In the genomic region with DNA sequence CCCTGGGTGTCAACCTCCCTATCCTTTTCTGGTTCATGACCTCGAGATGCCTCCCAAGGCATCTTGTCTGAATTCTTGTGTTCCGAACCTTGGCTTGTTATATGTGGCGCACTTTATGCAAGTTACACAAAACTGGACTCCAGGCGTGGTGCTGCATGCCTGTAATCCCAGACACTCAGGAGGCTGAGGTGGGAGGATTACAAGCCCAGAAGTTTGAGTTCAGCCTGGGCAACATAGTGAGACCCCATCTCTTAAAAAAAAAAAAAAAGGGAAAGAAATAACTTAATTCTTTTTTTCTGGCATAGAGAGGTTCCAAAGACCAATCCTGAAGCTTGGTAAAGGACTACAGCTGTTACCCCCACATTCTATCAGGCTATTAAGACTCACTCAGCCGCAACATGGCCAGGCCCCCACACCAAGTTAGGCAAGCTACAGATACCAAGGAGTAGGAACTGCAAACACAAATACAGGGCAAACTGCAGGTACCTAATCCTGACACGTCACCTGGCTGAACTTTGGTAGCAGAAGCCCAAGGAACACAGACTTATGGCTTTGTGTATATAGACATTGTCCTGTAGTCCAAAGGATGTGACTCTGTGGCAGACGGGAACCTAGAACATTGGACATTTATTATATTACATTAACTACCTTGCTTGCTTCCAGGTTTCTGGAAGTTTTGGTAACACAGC, we compare ENCODE assay signal across 8 cellular contexts. TPM values are rescaled to one million over a fixed set of nuclear protein-coding genes. Genes with fewer than 3 reads are reported as not detected.
DNase-seq lines count a peak whose midpoint lies in the region; ATAC-seq, FAIRE-seq and TF ChIP-seq lines count a peak whose summit lies in the region.

No MANE protein-coding gene starts in this region.

- H3K79me2 ChIP-seq in HCT116 (ENCODE audit: insufficient read depth, low read length): peaks cover 52% of the 10 kb centered on the region

- TF ChIP-seq POLR2A in HCT116 (IDR thresholded peaks at IDR 0.05; ENCODE audit: borderline replicate concordance, extremely low read depth, insufficient read depth, insufficient read length): no peak

- TF ChIP-seq CTCF in HCT116 (IDR thresholded peaks at IDR 0.05 in 2 of 3, conservative IDR thresholded peaks at IDR 0.05 in 1 of 3; ENCODE audit: borderline replicate concordance in 1 of 3, insufficient read depth in 1 of 3, low read depth in 2 of 3, low read length in 2 of 3) (no peak), D721Med (IDR thresholded peaks at IDR 0.05; ENCODE audit: insufficient read depth, missing control alignments) (no peak)

- H3K27me3 Mint-ChIP-seq in activated CD4-positive, alpha-beta memory T cell treated with anti-CD3 and anti-CD28 coated beads for 36 hours: no peaks in the 10 kb centered on the region

- POLR2A ChIA-PET in HCT116 (lab: Charles Lee): interaction anchor here (0.9 kb wide), 1 partner anchor 27 kb away, joined by 3 read pairs; no protein-coding TSS in a partner anchor
- POLR2A ChIA-PET in activated CD4-positive, alpha-beta memory T cell treated with anti-CD3 and anti-CD28 coated beads for 36 hours (lab: Charles Lee): interaction anchor here (1.9 kb wide), 1 partner anchor 13 kb away, joined by 5 read pairs; no protein-coding TSS in a partner anchor

- peaks cover 22% of the 10 kb centered on the region for H3K4me1 Mint-ChIP-seq in activated CD4-positive, alpha-beta memory T cell treated with anti-CD3 and anti-CD28 coated beads for 36 hours (ENCODE audit: low read depth)

- TF ChIP-seq RAD21 in HCT116 (IDR thresholded peaks at IDR 0.05; ENCODE audit: low read depth): no peak

- CTCF ChIA-PET in HCT116 (lab: Charles Lee): interaction anchor here (2.6 to 5.7 kb wide), 2 partner anchors 12 to 27 kb away, joined by 10 to 30 read pairs; no protein-coding TSS in a partner anchor
- CTCF ChIA-PET in activated CD4-positive, alpha-beta memory T cell treated with anti-CD3 and anti-CD28 coated beads for 36 hours (lab: Charles Lee): interaction anchor here (0.6 to 3.5 kb wide), 7 partner anchors 12 to 191 kb away, joined by 3 to 46 read pairs (median 3); no protein-coding TSS in a partner anchor

- RAD21 ChIA-PET in HCT116 (lab: Charles Lee; ENCODE audit: low non-redundant PET in 1 of 2, low total read pairs in 2 of 2, uncharacterized antibody in 2 of 2, unreplicated experiment in 2 of 2): interaction anchor here in 1 of 2 experiments (0.6 kb wide), 1 partner anchor 47 kb away, joined by 3 read pairs; no protein-coding TSS in a partner anchor

- H3K4me3 Mint-ChIP-seq in activated CD4-positive, alpha-beta memory T cell treated with anti-CD3 and anti-CD28 coated beads for 36 hours: peak overlapping the region; percentile 97

- no peak for FAIRE-seq in D721Med (lab: Jason Lieb, UNC)

- H3K27me3 ChIP-seq in HCT116 (ENCODE audit: insufficient read depth, low read length) (no peaks in the 10 kb centered on the region), skeletal muscle tissue (ENCODE audit: control insufficient read depth in 3 of 3, insufficient read depth in 3 of 3, low read length in 3 of 3) (no peaks in the 10 kb centered on the region)

- no peaks in the 10 kb centered on the region for H3K9me2 ChIP-seq in HCT116 (ENCODE audit: insufficient read depth)

- peak overlapping the region; percentile 98 for H3K9ac ChIP-seq in HCT116 (ENCODE audit: low read length)
- peak overlapping the region; percentile 88 to 91 (median 88) for H3K9ac ChIP-seq in skeletal muscle tissue (ENCODE audit: low read depth in 1 of 3, low read length in 3 of 3)

- H2AFZ ChIP-seq in HCT116 (ENCODE audit: low read depth, low read length, poor library complexity, severe bottlenecking): no peak overlapping the region

- peak overlapping the region; percentile 90 for H3K4me2 ChIP-seq in HCT116 (ENCODE audit: low read length)

- H3K27ac ChIP-seq in HCT116 (ENCODE audit: low read depth, low read length) (peak overlapping the region; percentile 90; the same call in 1 of the 2 replicates), skeletal muscle tissue (ENCODE audit: low read depth, low read length) (peak overlapping the region; percentile 96)

- no peak for ATAC-seq in HCT116
- no peak for ATAC-seq in HG02642 (IDR thresholded peaks at IDR 0.05; ENCODE audit: poor library complexity, unreplicated experiment)

- H3K36me3 ChIP-seq in HCT116 (ENCODE audit: control insufficient read depth in 1 of 2, insufficient read depth in 2 of 2, low read length in 2 of 2): peaks cover 16 to 26% of the 10 kb centered on the region in 2 experiments
- peaks cover 25 to 28% (median 25%) of the 10 kb centered on the region in 3 donors for H3K36me3 ChIP-seq in skeletal muscle tissue (ENCODE audit: control insufficient read depth in 3 of 3, insufficient read depth in 3 of 3, low read length in 3 of 3)

- peaks cover 6% of the 10 kb centered on the region for H3K36me3 Mint-ChIP-seq in activated CD4-positive, alpha-beta memory T cell treated with anti-CD3 and anti-CD28 coated beads for 36 hours

- H3K9me3 ChIP-seq in HCT116 (ENCODE audit: control insufficient read depth in 1 of 2, insufficient read depth in 1 of 2, low read depth in 1 of 2, low read length in 2 of 2): no peaks in the 10 kb centered on the region
- H3K9me3 ChIP-seq in skeletal muscle tissue (ENCODE audit: control insufficient read depth in 3 of 3, low read length in 3 of 3): no peaks in the 10 kb centered on the region

- intact Hi-C loops in HCT116 (cut with micrococcal nuclease): no loop called here
- intact Hi-C loops in activated CD4-positive, alpha-beta memory T cell treated with anti-CD3 and anti-CD28 coated beads for 36 hours (cut with micrococcal nuclease): loop anchor here (1.0 to 10.0 kb wide), 3 partner anchors 27 to 192 kb away; a partner anchor contains a TSS

- DNase-seq in HCT116 (ENCODE audit: low read depth, low spot score) (no peak), COLO668 (lab: John Stamatoyannopoulos, UW; ENCODE audit: unreplicated experiment) (no peak), NCI-H1436 treated with DMSO at 0.1 percent for 48 hours (lab: John Stamatoyannopoulos, UW) (no peak), D721Med (ENCODE audit: insufficient read length, low spot score) (no peak)
- DNase-seq in activated CD4-positive, alpha-beta memory T cell treated with anti-CD3 and anti-CD28 coated beads for 36 hours: no peak

- BruUV-seq in HCT116 (replicated peaks; lab: Mats Ljungman, UMichigan): no TSS peak

- H3K4me1 ChIP-seq in HCT116 (ENCODE audit: control insufficient read depth in 1 of 2, insufficient read depth in 2 of 2, low read length in 2 of 2) (peaks cover 19 to 45% of the 10 kb centered on the region in 2 experiments), skeletal muscle tissue (ENCODE audit: control insufficient read depth in 3 of 3, insufficient read depth in 3 of 3, low read length in 3 of 3) (peaks cover 19 to 48% (median 25%) of the 10 kb centered on the region in 3 donors)

- no peaks in the 10 kb centered on the region for H3K9me3 Mint-ChIP-seq in activated CD4-positive, alpha-beta memory T cell treated with anti-CD3 and anti-CD28 coated beads for 36 hours

- H3K4me3 ChIP-seq in HCT116 (replicated peaks in 1 of 2; ENCODE audit: low read depth in 1 of 2, low read length in 2 of 2): peak overlapping the region; percentile 97 to 98
- H3K4me3 ChIP-seq in iPS-11a (ENCODE audit: low read depth, low read length): peak overlapping the region; percentile 91
- H3K4me3 ChIP-seq in skeletal muscle tissue (ENCODE audit: low read length in 3 of 3): peak overlapping the region; percentile 83 to 92 (median 88)

- H3K27ac Mint-ChIP-seq in activated CD4-positive, alpha-beta memory T cell treated with anti-CD3 and anti-CD28 coated beads for 36 hours: no peak overlapping the region

- no peaks in the 10 kb centered on the region for H4K20me1 ChIP-seq in HCT116 (ENCODE audit: insufficient read depth)

TF ChIP-seq in HCT116, 20 proteins besides CTCF, POLR2A, EP300 and RAD21 (continues in another document):
- TF ChIP-seq, protein P1, sequence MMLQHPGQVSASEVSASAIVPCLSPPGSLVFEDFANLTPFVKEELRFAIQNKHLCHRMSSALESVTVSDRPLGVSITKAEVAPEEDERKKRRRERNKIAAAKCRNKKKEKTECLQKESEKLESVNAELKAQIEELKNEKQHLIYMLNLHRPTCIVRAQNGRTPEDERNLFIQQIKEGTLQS (IDR thresholded peaks at IDR 0.05): no peak
- TF ChIP-seq, protein P2, sequence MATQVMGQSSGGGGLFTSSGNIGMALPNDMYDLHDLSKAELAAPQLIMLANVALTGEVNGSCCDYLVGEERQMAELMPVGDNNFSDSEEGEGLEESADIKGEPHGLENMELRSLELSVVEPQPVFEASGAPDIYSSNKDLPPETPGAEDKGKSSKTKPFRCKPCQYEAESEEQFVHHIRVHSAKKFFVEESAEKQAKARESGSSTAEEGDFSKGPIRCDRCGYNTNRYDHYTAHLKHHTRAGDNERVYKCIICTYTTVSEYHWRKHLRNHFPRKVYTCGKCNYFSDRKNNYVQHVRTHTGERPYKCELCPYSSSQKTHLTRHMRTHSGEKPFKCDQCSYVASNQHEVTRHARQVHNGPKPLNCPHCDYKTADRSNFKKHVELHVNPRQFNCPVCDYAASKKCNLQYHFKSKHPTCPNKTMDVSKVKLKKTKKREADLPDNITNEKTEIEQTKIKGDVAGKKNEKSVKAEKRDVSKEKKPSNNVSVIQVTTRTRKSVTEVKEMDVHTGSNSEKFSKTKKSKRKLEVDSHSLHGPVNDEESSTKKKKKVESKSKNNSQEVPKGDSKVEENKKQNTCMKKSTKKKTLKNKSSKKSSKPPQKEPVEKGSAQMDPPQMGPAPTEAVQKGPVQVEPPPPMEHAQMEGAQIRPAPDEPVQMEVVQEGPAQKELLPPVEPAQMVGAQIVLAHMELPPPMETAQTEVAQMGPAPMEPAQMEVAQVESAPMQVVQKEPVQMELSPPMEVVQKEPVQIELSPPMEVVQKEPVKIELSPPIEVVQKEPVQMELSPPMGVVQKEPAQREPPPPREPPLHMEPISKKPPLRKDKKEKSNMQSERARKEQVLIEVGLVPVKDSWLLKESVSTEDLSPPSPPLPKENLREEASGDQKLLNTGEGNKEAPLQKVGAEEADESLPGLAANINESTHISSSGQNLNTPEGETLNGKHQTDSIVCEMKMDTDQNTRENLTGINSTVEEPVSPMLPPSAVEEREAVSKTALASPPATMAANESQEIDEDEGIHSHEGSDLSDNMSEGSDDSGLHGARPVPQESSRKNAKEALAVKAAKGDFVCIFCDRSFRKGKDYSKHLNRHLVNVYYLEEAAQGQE (IDR thresholded peaks at IDR 0.05; ENCODE audit: low read depth): no peak
- TF ChIP-seq JUND (IDR thresholded peaks at IDR 0.05): no peak
- no peak for TF ChIP-seq SRF (IDR thresholded peaks at IDR 0.05; ENCODE audit: low read depth)

RNA-seq across cellular contexts. Expression of a gene that starts 1.3 kb away (rescaled TPM):
- 37.8 TPM for total RNA-seq in HCT116 (2021; ENCODE audit: unreplicated experiment)
- polyA plus RNA-seq in HCT116 (2012): 38.9 and 39.9 TPM in 2 replicates
- total RNA-seq in activated CD4-positive, alpha-beta memory T cell treated with anti-CD3 and anti-CD28 coated beads for 36 hours: 10 to 100 TPM; 28.0 to 28.9 TPM
- total RNA-seq in skeletal muscle tissue: 12.0 TPM

RNA-seq across cellular contexts. Expression of a gene that starts 41.9 kb away (rescaled TPM):
- total RNA-seq in HCT116 (2021; ENCODE audit: unreplicated experiment): 55.2 TPM
- polyA plus RNA-seq in HCT116 (2012): 58.9 and 66.2 TPM in 2 replicates
- 1 to 10 TPM; 6.1 to 7.6 TPM for total RNA-seq in activated CD4-positive, alpha-beta memory T cell treated with anti-CD3 and anti-CD28 coated beads for 36 hours
- total RNA-seq in skeletal muscle tissue: 31.3 TPM

RNA-seq across cellular contexts. Expression of a gene that starts 57.4 kb away (rescaled TPM):
- total RNA-seq in HCT116 (2021; ENCODE audit: unreplicated experiment) (35.1 TPM), skeletal muscle tissue (39.7 TPM)
- 29.7 and 30.8 TPM in 2 replicates for polyA plus RNA-seq in HCT116 (2012)
- 10 to 100 TPM; 18.5 to 21.2 TPM for total RNA-seq in activated CD4-positive, alpha-beta memory T cell treated with anti-CD3 and anti-CD28 coated beads for 36 hours
